8 cellular contexts compared by ENCODE assay signal in the genomic region with DNA sequence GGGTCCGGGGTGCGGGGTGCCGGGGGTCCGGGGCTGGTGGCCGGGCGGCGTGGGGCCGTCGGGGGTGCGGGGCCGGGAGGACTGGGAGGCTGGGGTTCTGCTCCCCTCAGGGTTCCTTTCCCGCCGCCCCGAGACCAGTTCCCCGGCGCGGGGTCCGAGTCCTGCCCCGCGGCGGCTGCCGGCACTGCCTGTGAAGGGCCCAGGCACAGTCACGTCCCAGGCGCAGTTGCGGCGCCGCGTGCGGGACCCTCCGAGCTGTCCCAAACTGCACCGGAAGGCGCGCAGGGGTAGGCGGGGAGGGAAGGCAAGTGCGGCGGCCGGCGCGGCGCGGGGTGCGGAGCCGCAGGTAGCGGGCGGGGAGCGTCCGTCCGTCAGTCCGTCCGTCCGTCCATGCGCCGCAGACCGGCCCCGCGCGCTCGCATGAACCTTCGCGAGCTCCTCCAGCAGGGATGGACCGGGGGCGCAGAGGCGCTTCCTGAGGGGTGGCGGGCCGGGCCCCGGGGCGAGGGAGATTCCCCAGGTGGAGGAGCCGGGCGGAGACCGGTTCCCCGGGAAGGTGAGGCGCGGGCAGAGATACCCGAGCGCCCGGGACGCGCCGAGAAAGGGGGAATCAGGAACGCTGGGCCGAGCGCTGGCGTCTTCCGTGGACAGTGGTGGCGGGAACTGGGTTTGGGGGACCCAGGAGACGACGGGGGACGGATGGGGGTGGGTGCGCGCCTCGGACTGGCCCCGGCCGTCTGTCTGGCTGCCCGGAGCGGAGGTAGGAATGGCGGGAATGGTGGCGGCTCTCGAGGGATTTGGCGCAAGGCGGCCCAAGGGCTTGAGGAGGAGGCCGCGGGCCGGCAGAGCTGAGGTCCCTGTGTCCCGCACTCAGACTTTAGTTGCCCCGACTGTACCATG. TPM values are rescaled to one million over a fixed set of nuclear protein-coding genes. Genes with fewer than 3 reads are reported as not detected.
DNase-seq lines count a peak whose midpoint lies in the region; ATAC-seq and TF ChIP-seq lines count a peak whose summit lies in the region.

No MANE protein-coding gene starts in this region.

- H3K9me3 ChIP-seq in CD8-positive, alpha-beta memory T cell (ENCODE audit: low read length): no peaks in the 10 kb centered on the region
- H3K9me3 ChIP-seq in Peyer's patch: no peaks in the 10 kb centered on the region

- CTCF ChIA-PET in CD8-positive, alpha-beta memory T cell (lab: Charles Lee): interaction anchor here (0.8 to 7.6 kb wide), 10 partner anchors 12 to 102 kb away, joined by 3 to 67 read pairs (median 8); no protein-coding TSS in a partner anchor

- intact Hi-C loops in left colon (cut with DNase I, micrococcal nuclease): loop anchor here in 1 of 2 donors (10.0 kb wide), 1 partner anchor 91 kb away; no protein-coding TSS in a partner anchor

- peaks cover 0 to 10% (median 0%) of the 10 kb centered on the region in 3 donors for H3K36me3 Mint-ChIP-seq in CD8-positive, alpha-beta memory T cell
- H3K36me3 Mint-ChIP-seq in stimulated activated memory B cell treated with anti-CD40 and anti-IgM and Interleukin-4, amounts not matched to agents 10 μg/mL and 1 μg/mL and 100 μg/mL, for 72 hours: no peaks in the 10 kb centered on the region

- no peak overlapping the region for H3K4me3 ChIP-seq in CD8-positive, alpha-beta memory T cell (ENCODE audit: low read length)
- H3K4me3 ChIP-seq in Peyer's patch: peak overlapping the region; percentile 56 to 69 (median 68)
- H3K4me3 ChIP-seq in astrocyte of the cerebellum (ENCODE audit: low read depth, low read length): peak overlapping the region; percentile 44

- no peak for TF ChIP-seq POLR2A in Peyer's patch (IDR thresholded peaks at IDR 0.05)

- in situ Hi-C loops in astrocyte of the cerebellum (cut with HindIII; ENCODE audit: low sequenced_read_pairs): no loop called here

- peak overlapping the region in 5 of 7 donors; percentile 53 to 83 (median 71) for H3K4me3 Mint-ChIP-seq in CD8-positive, alpha-beta memory T cell
- H3K4me3 Mint-ChIP-seq in stimulated activated memory B cell treated with anti-CD40 and anti-IgM and Interleukin-4, amounts not matched to agents 10 μg/mL and 1 μg/mL and 100 μg/mL, for 72 hours: peak overlapping the region; percentile 74

- POLR2A ChIA-PET in CD8-positive, alpha-beta memory T cell (lab: Charles Lee): interaction anchor here (0.6 to 0.7 kb wide), 2 partner anchors 10 to 387 kb away, joined by 3 to 6 read pairs; no protein-coding TSS in a partner anchor

- no peaks in the 10 kb centered on the region for H3K27me3 ChIP-seq in CD8-positive, alpha-beta memory T cell (ENCODE audit: insufficient read depth, low read length, poor library complexity, severe bottlenecking)
- H3K27me3 ChIP-seq in Peyer's patch: no peaks in the 10 kb centered on the region

- no peak overlapping the region for H3K27ac ChIP-seq in CD8-positive, alpha-beta memory T cell (ENCODE audit: low read depth, low read length)
- H3K27ac ChIP-seq in Peyer's patch: peak overlapping the region; percentile 23 to 96 (median 35)

- H3K4me1 ChIP-seq in CD8-positive, alpha-beta memory T cell (ENCODE audit: insufficient read depth, low read length): peaks cover 36% of the 10 kb centered on the region
- H3K4me1 ChIP-seq in Peyer's patch: peaks cover 3 to 44% (median 20%) of the 10 kb centered on the region in 4 donors

- no peaks in the 10 kb centered on the region for H3K9me3 Mint-ChIP-seq in CD8-positive, alpha-beta memory T cell
- no peaks in the 10 kb centered on the region for H3K9me3 Mint-ChIP-seq in stimulated activated memory B cell treated with anti-CD40 and anti-IgM and Interleukin-4, amounts not matched to agents 10 μg/mL and 1 μg/mL and 100 μg/mL, for 72 hours

- no peaks in the 10 kb centered on the region for H3K36me3 ChIP-seq in CD8-positive, alpha-beta memory T cell (ENCODE audit: insufficient read depth, low read length)
- no peaks in the 10 kb centered on the region for H3K36me3 ChIP-seq in Peyer's patch

- H3K27me3 Mint-ChIP-seq in CD8-positive, alpha-beta memory T cell: peaks cover 0 to 3% of the 10 kb centered on the region in 2 donors
- H3K27me3 Mint-ChIP-seq in stimulated activated memory B cell treated with anti-CD40 and anti-IgM and Interleukin-4, amounts not matched to agents 10 μg/mL and 1 μg/mL and 100 μg/mL, for 72 hours: no peaks in the 10 kb centered on the region

- TF ChIP-seq CTCF in Peyer's patch (IDR thresholded peaks at IDR 0.05) (no peak), astrocyte of the cerebellum (IDR thresholded peaks at IDR 0.05; ENCODE audit: low read depth, low read length, missing control alignments) (no peak)

- DNase-seq in CD8-positive, alpha-beta memory T cell: peak in 4 of 5 donors; percentile 28 to 61 (median 43)
- DNase-seq in Peyer's patch: no peak
- no peak for DNase-seq in astrocyte of the cerebellum (ENCODE audit: low read depth)
- DNase-seq in left colon: peak in 1 of 2 donors; percentile 46
- no peak for DNase-seq in NCI-H446 treated with DMSO at 0.1 percent for 48 hours (lab: John Stamatoyannopoulos, UW)
- no peak for DNase-seq in GOT3 (lab: John Stamatoyannopoulos, UW)
- DNase-seq in OCI-M1 (lab: John Stamatoyannopoulos, UW): no peak

- peak overlapping the region in 2 of 8 donors; percentile 57 to 75 for H3K27ac Mint-ChIP-seq in CD8-positive, alpha-beta memory T cell
- peak overlapping the region; percentile 92 for H3K27ac Mint-ChIP-seq in stimulated activated memory B cell treated with anti-CD40 and anti-IgM and Interleukin-4, amounts not matched to agents 10 μg/mL and 1 μg/mL and 100 μg/mL, for 72 hours

- H3K4me1 Mint-ChIP-seq in CD8-positive, alpha-beta memory T cell: peaks cover 36 to 58% (median 39%) of the 10 kb centered on the region in 3 donors
- peaks cover 62% of the 10 kb centered on the region for H3K4me1 Mint-ChIP-seq in stimulated activated memory B cell treated with anti-CD40 and anti-IgM and Interleukin-4, amounts not matched to agents 10 μg/mL and 1 μg/mL and 100 μg/mL, for 72 hours

- peak; percentile 32 for ATAC-seq in left colon
- no peak for ATAC-seq in stimulated activated memory B cell treated with anti-CD40 and anti-IgM and Interleukin-4, amounts not matched to agents 10 μg/mL and 1 μg/mL and 100 μg/mL, for 72 hours

RNA-seq across cellular contexts. Expression of gene ADORA2A, which starts 3.1 kb away (rescaled TPM):
- 10 to 100 TPM; 23.2 to 26.7 TPM for total RNA-seq in CD8-positive, alpha-beta memory T cell
- polyA plus RNA-seq in CD8-positive, alpha-beta memory T cell: 89.6 TPM
- total RNA-seq in Peyer's patch (1 to 10 TPM; 1.3 to 4.3 (median 2.6) TPM), left colon (1 to 10 TPM; 2.5 to 4.0 TPM)

Comparison
In these comparisons a context has a peak if more than half of its experiments do, and no peak if none do; other contexts are left out.
1. DNase-seq: peak in CD8-positive, alpha-beta memory T cell (4 of 5); none in Peyer's patch (0 of 3), astrocyte of the cerebellum (single experiment), NCI-H446 treated with DMSO at 0.1 percent for 48 hours (single experiment), GOT3 (single experiment) and OCI-M1 (single experiment).
2. RNA of gene ADORA2A, which starts 3.1 kb away (total RNA-seq): 23.2 to 26.7 TPM in CD8-positive, alpha-beta memory T cell; 2.5 to 4.0 TPM in left colon and 1.3 to 4.3 TPM in Peyer's patch; every median in the first group is over 4 times any median in the second.